Comparison of ENCODE assay signal across 21 cellular contexts in genomic region chrX:57211906-57212305, GRCh38.
"Had no signal": no experiment of that assay in that cellular context is flagged by ENCODE, and none has a peak within 500 bp of the region (broad histone marks: within the 10 kb centered on the region; RNA-seq: fewer than 3 reads in every experiment).

No MANE protein-coding gene starts in this region.

- H3K27me3 Mint-ChIP-seq: naive B cell had no signal

- DNase-seq: effector CD4-positive, alpha-beta T cell; glutamatergic neuron; immature natural killer cell; left ventricle myocardium inferior; lower lobe of right lung; mesenchymal stem cell; naive B cell; ovary; sigmoid colon; stimulated activated CD4-positive, alpha-beta T cell treated with anti-CD3 and anti-CD28 coated beads, Interleukin-12 subunit alpha, Interleukin-12 subunit beta, amount 100 ng/mL, for 4 hours; stimulated activated naive CD4-positive, alpha-beta T cell; stomach; substantia nigra; transverse colon had no signal

- H3K36me3 ChIP-seq: esophagus muscularis mucosa, left ventricle myocardium inferior, lower lobe of right lung, ovary, right atrium auricular region, sigmoid colon, thoracic aorta, transverse colon had no signal

- H3K4me1 Mint-ChIP-seq: immature natural killer cell had no signal

- H3K27ac Mint-ChIP-seq: immature natural killer cell, naive B cell had no signal

- ATAC-seq: gastroesophageal sphincter, lower lobe of right lung had no signal

- H3K4me3 ChIP-seq: coronary artery, esophagus muscularis mucosa, gastroesophageal sphincter, left ventricle myocardium inferior, lower lobe of right lung, ovary, right atrium auricular region, sigmoid colon, skin epidermis, stomach, thoracic aorta, transverse colon had no signal

- H3K27me3 ChIP-seq: esophagus muscularis mucosa, gastroesophageal sphincter, ovary, right atrium auricular region, sigmoid colon, stomach, transverse colon had no signal

- H3K4me1 ChIP-seq: esophagus muscularis mucosa, gastroesophageal sphincter, left ventricle myocardium inferior, lower lobe of right lung, right atrium auricular region, sigmoid colon, stomach, transverse colon had no signal

- FAIRE-seq: keratinocyte had no signal

- H3K9me3 ChIP-seq: gastroesophageal sphincter, lower lobe of right lung, ovary, sigmoid colon, thoracic aorta, transverse colon had no signal

- H3K4me3 Mint-ChIP-seq: immature natural killer cell, naive B cell had no signal

- H3K27ac ChIP-seq: coronary artery, esophagus muscularis mucosa, gastroesophageal sphincter, left ventricle myocardium inferior, lower lobe of right lung, ovary, right atrium auricular region, sigmoid colon, skin epidermis, stomach, thoracic aorta, transverse colon had no signal
